28 cellular contexts compared by ENCODE assay signal in the genomic region with DNA sequence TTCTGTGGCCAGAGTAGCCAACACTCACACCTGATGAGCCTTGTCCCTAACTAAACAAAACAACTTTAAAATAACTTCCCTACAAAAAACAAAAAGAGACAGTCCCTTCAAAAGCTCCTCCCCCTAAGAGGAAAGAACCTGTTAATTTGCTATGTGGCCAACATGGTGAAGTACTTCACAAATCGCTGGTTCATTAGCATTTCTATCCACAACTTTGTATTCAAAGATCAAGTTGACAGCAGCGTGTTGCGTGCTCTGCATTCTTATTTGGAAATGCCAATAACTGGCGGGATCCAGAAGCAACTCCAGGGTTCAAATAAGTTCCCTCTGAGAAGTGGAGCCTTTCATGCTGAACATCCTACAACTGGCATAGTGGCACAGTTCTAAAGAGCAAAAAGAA. TPM values are rescaled to one million over a fixed set of nuclear protein-coding genes. Genes with fewer than 3 reads are reported as not detected.
"Had no signal": no experiment of that assay in that cellular context is flagged by ENCODE, and none has a peak within 500 bp of the region (broad histone marks: within the 10 kb centered on the region; RNA-seq: fewer than 3 reads in every experiment).

No MANE protein-coding gene starts in this region.

- H3K36me3 Mint-ChIP-seq: activated naive CD8-positive, alpha-beta T cell treated with anti-CD3 and anti-CD28 coated beads for 36 hours; natural killer cell treated with Interleukin-12 subunit alpha and Interleukin-12 subunit beta and Interleukin-15 and Interleukin-18, amount 100 ng/mL, for 72 hours; stimulated activated effector memory CD8-positive, alpha-beta T cell treated with anti-CD3 and anti-CD28 coated beads, Interleukin-12 subunit alpha, Interleukin-12 subunit beta, amount 100 ng/mL, for 72 hours had no signal

- H3K4me1 ChIP-seq: adrenal gland had no signal

- H3K9me3 Mint-ChIP-seq: activated naive CD4-positive, alpha-beta T cell treated with anti-CD3 and anti-CD28 coated beads for 36 hours; activated naive CD8-positive, alpha-beta T cell treated with anti-CD3 and anti-CD28 coated beads for 36 hours; effector memory CD8-positive, alpha-beta T cell; stimulated activated naive CD8-positive, alpha-beta T cell treated with anti-CD3 and anti-CD28 coated beads, Interleukin-15, Interleukin-2, amounts not matched to agents 100 ng/mL and 50 ng/mL, for 24 hours had no signal

- ATAC-seq: activated T-cell treated with anti-CD3 and anti-CD28 coated beads, Interleukin-2, amount 50 U/mL, for 72 hours; effector memory CD8-positive, alpha-beta T cell; gastrocnemius medialis; natural killer cell treated with Interleukin-12 subunit alpha and Interleukin-12 subunit beta and Interleukin-15 and Interleukin-18, amount 100 ng/mL, for 72 hours; sciatic nerve; stimulated activated effector memory CD8-positive, alpha-beta T cell treated with anti-CD3 and anti-CD28 coated beads, Interleukin-12 subunit alpha, Interleukin-12 subunit beta, amount 100 ng/mL, for 72 hours had no signal

- FAIRE-seq: urothelium cell line had no signal

- H3K27ac ChIP-seq: adrenal gland, gastrocnemius medialis, neutrophil, skin epidermis, thoracic aorta had no signal

- H3K4me1 Mint-ChIP-seq: activated naive CD8-positive, alpha-beta T cell treated with anti-CD3 and anti-CD28 coated beads for 36 hours; stimulated activated effector memory CD8-positive, alpha-beta T cell treated with anti-CD3 and anti-CD28 coated beads, Interleukin-12 subunit alpha, Interleukin-12 subunit beta, amount 100 ng/mL, for 72 hours had no signal

- H3K4me3 Mint-ChIP-seq: activated naive CD4-positive, alpha-beta T cell treated with anti-CD3 and anti-CD28 coated beads for 36 hours; activated naive CD8-positive, alpha-beta T cell treated with anti-CD3 and anti-CD28 coated beads for 36 hours; activated T-cell treated with anti-CD3 and anti-CD28 coated beads, Interleukin-2, amount 50 U/mL, for 72 hours; brain; effector memory CD8-positive, alpha-beta T cell; natural killer cell treated with Interleukin-12 subunit alpha and Interleukin-12 subunit beta and Interleukin-15 and Interleukin-18, amount 100 ng/mL, for 72 hours; stimulated activated effector memory CD8-positive, alpha-beta T cell treated with anti-CD3 and anti-CD28 coated beads, Interleukin-12 subunit alpha, Interleukin-12 subunit beta, amount 100 ng/mL, for 72 hours; stimulated activated naive CD8-positive, alpha-beta T cell treated with anti-CD3 and anti-CD28 coated beads, Interleukin-15, Interleukin-2, amounts not matched to agents 100 ng/mL and 50 ng/mL, for 24 hours; T-helper 2 cell treated with Interferon-gamma antibody and Interleukin-4, amounts not matched to agents 5 μg/mL and 100 μg/mL, for 36 hours had no signal

- H3K36me3 ChIP-seq: adrenal gland, gastrocnemius medialis, neutrophil, thoracic aorta had no signal

- DNase-seq: activated CD4-positive, alpha-beta T cell treated with anti-CD3 and anti-CD28 coated beads for 4 hours; activated CD4-positive, alpha-beta T cell treated with anti-CD3 and anti-CD28 coated beads, Interleukin-2, amount 50 U/mL, for 4 hours; activated naive CD4-positive, alpha-beta T cell treated with anti-CD3 and anti-CD28 coated beads for 36 hours; activated naive CD8-positive, alpha-beta T cell treated with anti-CD3 and anti-CD28 coated beads for 36 hours; activated T-cell treated with anti-CD3 and anti-CD28 coated beads for 4 hours; activated T-cell treated with anti-CD3 and anti-CD28 coated beads, Interleukin-2, amount 50 U/mL, for 72 hours; adrenal gland; aorta; cortex of kidney; effector memory CD8-positive, alpha-beta T cell; erythroblast; gastrocnemius medialis; glutamatergic neuron; retina; stimulated activated CD4-positive, alpha-beta T cell treated with anti-CD3 and anti-CD28 coated beads, Interleukin-4, amount 100 ng/mL, for 24 hours; T-helper 1 cell; trophoblast cell had no signal

- H3K9me3 ChIP-seq: adrenal gland, gastrocnemius medialis, neutrophil, thoracic aorta had no signal

- H3K27me3 ChIP-seq: adrenal gland, gastrocnemius medialis, neutrophil had no signal

- H3K27ac Mint-ChIP-seq: activated naive CD4-positive, alpha-beta T cell treated with anti-CD3 and anti-CD28 coated beads for 36 hours; activated naive CD8-positive, alpha-beta T cell treated with anti-CD3 and anti-CD28 coated beads for 36 hours; activated T-cell treated with anti-CD3 and anti-CD28 coated beads, Interleukin-2, amount 50 U/mL, for 72 hours; brain; effector memory CD8-positive, alpha-beta T cell; natural killer cell treated with Interleukin-12 subunit alpha and Interleukin-12 subunit beta and Interleukin-15 and Interleukin-18, amount 100 ng/mL, for 72 hours; progenitor cell of endocrine pancreas; stimulated activated effector memory CD8-positive, alpha-beta T cell treated with anti-CD3 and anti-CD28 coated beads, Interleukin-12 subunit alpha, Interleukin-12 subunit beta, amount 100 ng/mL, for 72 hours; stimulated activated naive CD8-positive, alpha-beta T cell treated with anti-CD3 and anti-CD28 coated beads, Interleukin-15, Interleukin-2, amounts not matched to agents 100 ng/mL and 50 ng/mL, for 24 hours; T-helper 2 cell treated with Interferon-gamma antibody and Interleukin-4, amounts not matched to agents 5 μg/mL and 100 μg/mL, for 36 hours had no signal

- H3K4me3 ChIP-seq: adrenal gland, gastrocnemius medialis, skin epidermis, thoracic aorta had no signal

- H3K27me3 Mint-ChIP-seq: brain; effector memory CD8-positive, alpha-beta T cell; progenitor cell of endocrine pancreas had no signal

RNA-seq across cellular contexts. Expression of gene CADM1, which starts 48.6 kb away (rescaled TPM):
- total RNA-seq: activated naive CD8-positive, alpha-beta T cell treated with anti-CD3 and anti-CD28 coated beads for 36 hours had no signal
